1 cellular context compared by ENCODE assay signal in genomic region chr3:183701744-183702143, GRCh38.
TF ChIP-seq lines count a peak whose summit lies in the region.

No MANE protein-coding gene starts in this region.

TF ChIP-seq in GM12878, 131 proteins besides CTCF, POLR2A, EP300 and RAD21:
- TF ChIP-seq, protein P1, sequence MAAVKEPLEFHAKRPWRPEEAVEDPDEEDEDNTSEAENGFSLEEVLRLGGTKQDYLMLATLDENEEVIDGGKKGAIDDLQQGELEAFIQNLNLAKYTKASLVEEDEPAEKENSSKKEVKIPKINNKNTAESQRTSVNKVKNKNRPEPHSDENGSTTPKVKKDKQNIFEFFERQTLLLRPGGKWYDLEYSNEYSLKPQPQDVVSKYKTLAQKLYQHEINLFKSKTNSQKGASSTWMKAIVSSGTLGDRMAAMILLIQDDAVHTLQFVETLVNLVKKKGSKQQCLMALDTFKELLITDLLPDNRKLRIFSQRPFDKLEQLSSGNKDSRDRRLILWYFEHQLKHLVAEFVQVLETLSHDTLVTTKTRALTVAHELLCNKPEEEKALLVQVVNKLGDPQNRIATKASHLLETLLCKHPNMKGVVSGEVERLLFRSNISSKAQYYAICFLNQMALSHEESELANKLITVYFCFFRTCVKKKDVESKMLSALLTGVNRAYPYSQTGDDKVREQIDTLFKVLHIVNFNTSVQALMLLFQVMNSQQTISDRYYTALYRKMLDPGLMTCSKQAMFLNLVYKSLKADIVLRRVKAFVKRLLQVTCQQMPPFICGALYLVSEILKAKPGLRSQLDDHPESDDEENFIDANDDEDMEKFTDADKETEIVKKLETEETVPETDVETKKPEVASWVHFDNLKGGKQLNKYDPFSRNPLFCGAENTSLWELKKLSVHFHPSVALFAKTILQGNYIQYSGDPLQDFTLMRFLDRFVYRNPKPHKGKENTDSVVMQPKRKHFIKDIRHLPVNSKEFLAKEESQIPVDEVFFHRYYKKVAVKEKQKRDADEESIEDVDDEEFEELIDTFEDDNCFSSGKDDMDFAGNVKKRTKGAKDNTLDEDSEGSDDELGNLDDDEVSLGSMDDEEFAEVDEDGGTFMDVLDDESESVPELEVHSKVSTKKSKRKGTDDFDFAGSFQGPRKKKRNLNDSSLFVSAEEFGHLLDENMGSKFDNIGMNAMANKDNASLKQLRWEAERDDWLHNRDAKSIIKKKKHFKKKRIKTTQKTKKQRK (IDR thresholded peaks at IDR 0.05; ENCODE audit: low read depth, low read length), result no peak
- TF ChIP-seq RELA (IDR thresholded peaks at IDR 0.05; ENCODE audit: borderline replicate concordance, partially characterized antibody), result no peak
- TF ChIP-seq SMAD5 (IDR thresholded peaks at IDR 0.05; ENCODE audit: low read depth), result no peak
- no peak for TF ChIP-seq YBX1 (IDR thresholded peaks at IDR 0.05)
- TF ChIP-seq, protein P2, sequence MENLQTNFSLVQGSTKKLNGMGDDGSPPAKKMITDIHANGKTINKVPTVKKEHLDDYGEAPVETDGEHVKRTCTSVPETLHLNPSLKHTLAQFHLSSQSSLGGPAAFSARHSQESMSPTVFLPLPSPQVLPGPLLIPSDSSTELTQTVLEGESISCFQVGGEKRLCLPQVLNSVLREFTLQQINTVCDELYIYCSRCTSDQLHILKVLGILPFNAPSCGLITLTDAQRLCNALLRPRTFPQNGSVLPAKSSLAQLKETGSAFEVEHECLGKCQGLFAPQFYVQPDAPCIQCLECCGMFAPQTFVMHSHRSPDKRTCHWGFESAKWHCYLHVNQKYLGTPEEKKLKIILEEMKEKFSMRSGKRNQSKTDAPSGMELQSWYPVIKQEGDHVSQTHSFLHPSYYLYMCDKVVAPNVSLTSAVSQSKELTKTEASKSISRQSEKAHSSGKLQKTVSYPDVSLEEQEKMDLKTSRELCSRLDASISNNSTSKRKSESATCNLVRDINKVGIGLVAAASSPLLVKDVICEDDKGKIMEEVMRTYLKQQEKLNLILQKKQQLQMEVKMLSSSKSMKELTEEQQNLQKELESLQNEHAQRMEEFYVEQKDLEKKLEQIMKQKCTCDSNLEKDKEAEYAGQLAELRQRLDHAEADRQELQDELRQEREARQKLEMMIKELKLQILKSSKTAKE (IDR thresholded peaks at IDR 0.05; ENCODE audit: low read depth, poor library complexity, severe bottlenecking), result no peak
- TF ChIP-seq, protein P3, sequence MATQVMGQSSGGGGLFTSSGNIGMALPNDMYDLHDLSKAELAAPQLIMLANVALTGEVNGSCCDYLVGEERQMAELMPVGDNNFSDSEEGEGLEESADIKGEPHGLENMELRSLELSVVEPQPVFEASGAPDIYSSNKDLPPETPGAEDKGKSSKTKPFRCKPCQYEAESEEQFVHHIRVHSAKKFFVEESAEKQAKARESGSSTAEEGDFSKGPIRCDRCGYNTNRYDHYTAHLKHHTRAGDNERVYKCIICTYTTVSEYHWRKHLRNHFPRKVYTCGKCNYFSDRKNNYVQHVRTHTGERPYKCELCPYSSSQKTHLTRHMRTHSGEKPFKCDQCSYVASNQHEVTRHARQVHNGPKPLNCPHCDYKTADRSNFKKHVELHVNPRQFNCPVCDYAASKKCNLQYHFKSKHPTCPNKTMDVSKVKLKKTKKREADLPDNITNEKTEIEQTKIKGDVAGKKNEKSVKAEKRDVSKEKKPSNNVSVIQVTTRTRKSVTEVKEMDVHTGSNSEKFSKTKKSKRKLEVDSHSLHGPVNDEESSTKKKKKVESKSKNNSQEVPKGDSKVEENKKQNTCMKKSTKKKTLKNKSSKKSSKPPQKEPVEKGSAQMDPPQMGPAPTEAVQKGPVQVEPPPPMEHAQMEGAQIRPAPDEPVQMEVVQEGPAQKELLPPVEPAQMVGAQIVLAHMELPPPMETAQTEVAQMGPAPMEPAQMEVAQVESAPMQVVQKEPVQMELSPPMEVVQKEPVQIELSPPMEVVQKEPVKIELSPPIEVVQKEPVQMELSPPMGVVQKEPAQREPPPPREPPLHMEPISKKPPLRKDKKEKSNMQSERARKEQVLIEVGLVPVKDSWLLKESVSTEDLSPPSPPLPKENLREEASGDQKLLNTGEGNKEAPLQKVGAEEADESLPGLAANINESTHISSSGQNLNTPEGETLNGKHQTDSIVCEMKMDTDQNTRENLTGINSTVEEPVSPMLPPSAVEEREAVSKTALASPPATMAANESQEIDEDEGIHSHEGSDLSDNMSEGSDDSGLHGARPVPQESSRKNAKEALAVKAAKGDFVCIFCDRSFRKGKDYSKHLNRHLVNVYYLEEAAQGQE (IDR thresholded peaks at IDR 0.05; ENCODE audit: low read depth, low read length), result no peak
- TF ChIP-seq JUNB (IDR thresholded peaks at IDR 0.05), result no peak
- no peak for TF ChIP-seq NFXL1 (IDR thresholded peaks at IDR 0.05; ENCODE audit: borderline replicate concordance)
- TF ChIP-seq ZNF207 (IDR thresholded peaks at IDR 0.05; ENCODE audit: borderline replicate concordance), result no peak
- TF ChIP-seq, protein P4, sequence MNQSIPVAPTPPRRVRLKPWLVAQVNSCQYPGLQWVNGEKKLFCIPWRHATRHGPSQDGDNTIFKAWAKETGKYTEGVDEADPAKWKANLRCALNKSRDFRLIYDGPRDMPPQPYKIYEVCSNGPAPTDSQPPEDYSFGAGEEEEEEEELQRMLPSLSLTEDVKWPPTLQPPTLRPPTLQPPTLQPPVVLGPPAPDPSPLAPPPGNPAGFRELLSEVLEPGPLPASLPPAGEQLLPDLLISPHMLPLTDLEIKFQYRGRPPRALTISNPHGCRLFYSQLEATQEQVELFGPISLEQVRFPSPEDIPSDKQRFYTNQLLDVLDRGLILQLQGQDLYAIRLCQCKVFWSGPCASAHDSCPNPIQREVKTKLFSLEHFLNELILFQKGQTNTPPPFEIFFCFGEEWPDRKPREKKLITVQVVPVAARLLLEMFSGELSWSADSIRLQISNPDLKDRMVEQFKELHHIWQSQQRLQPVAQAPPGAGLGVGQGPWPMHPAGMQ (IDR thresholded peaks at IDR 0.05; ENCODE audit: borderline replicate concordance), result no peak
- no peak for TF ChIP-seq SRF (IDR thresholded peaks at IDR 0.05; ENCODE audit: low read depth in 2 of 2, low read length in 2 of 2)
- no peak for TF ChIP-seq SUZ12 (IDR thresholded peaks at IDR 0.05; ENCODE audit: unreplicated experiment)
- no peak for TF ChIP-seq IKZF1 (conservative IDR thresholded peaks at IDR 0.05)
